In genomic region chr9:131475111-131475955, GRCh38 we compare ENCODE assay signal across 1 cellular context.
TF ChIP-seq lines count a peak whose summit lies in the region.

No MANE protein-coding gene starts in this region.

TF ChIP-seq in GM23338, 12 proteins besides CTCF, POLR2A, EP300 and RAD21 (continued from another document):
- TF ChIP-seq ZNF462 (CRISPR knock-in tag; IDR thresholded peaks at IDR 0.05) (no peak), ZNF331 (CRISPR knock-in tag; IDR thresholded peaks at IDR 0.05; ENCODE audit: low read depth) (no peak), ZNF114 (CRISPR knock-in tag; IDR thresholded peaks at IDR 0.05) (no peak), EZH2 (IDR thresholded peaks at IDR 0.05; ENCODE audit: low read depth, unreplicated experiment) (no peak), ETS1 (IDR thresholded peaks at IDR 0.05) (no peak), STAT1 (IDR thresholded peaks at IDR 0.05; ENCODE audit: unreplicated experiment) (no peak), EZH2phosphoT487 (IDR thresholded peaks at IDR 0.05; ENCODE audit: unreplicated experiment) (no peak), NANOG (IDR thresholded peaks at IDR 0.05; ENCODE audit: borderline replicate concordance) (no peak), JUNB (IDR thresholded peaks at IDR 0.05; ENCODE audit: unreplicated experiment) (no peak), REST (IDR thresholded peaks at IDR 0.05; ENCODE audit: unreplicated experiment) (no peak)
